In genomic region chr4:53967971-53968370, GRCh38 we compare ENCODE assay signal across 23 cellular contexts.
DNase-seq lines count a peak whose midpoint lies in the region; FAIRE-seq and TF ChIP-seq lines count a peak whose summit lies in the region.
"Had no signal": no experiment of that assay in that cellular context is flagged by ENCODE, and none has a peak within 500 bp of the region (broad histone marks: within the 10 kb centered on the region; RNA-seq: fewer than 3 reads in every experiment).

No MANE protein-coding gene starts in this region.

- H3K9me3 ChIP-seq in GM23248 (ENCODE audit: low read depth), result no peaks in the 10 kb centered on the region
- no peaks in the 10 kb centered on the region for H3K9me3 ChIP-seq in mesenchymal stem cell (ENCODE audit: control insufficient read depth, low read length)
- H3K9me3 ChIP-seq: BE2C had no signal

- H2AFZ ChIP-seq in GM23248, result no peak overlapping the region
- no peak overlapping the region for H2AFZ ChIP-seq in mesenchymal stem cell (ENCODE audit: low read depth, low read length)

- no peaks in the 10 kb centered on the region for H3K9me2 ChIP-seq in GM23248 (ENCODE audit: insufficient read depth)

- no peak overlapping the region for H3K14ac ChIP-seq in mesenchymal stem cell (ENCODE audit: low read length in 2 of 2)

- WGBS in GM23248 (ENCODE audit: low coverage in 1 of 2, low lambda C conversion rate in 2 of 2, missing lambda C conversion rate in 2 of 2), 2 experiments, result 63 to 74% methylated on average over 2 of the region's 2 CpGs
- WGBS in mesenchymal stem cell, result 100% methylated on average over 2 of the region's 2 CpGs

- peaks cover 23% of the 10 kb centered on the region for H3K4me1 ChIP-seq in GM23248 (ENCODE audit: insufficient read depth)
- peaks cover 4% of the 10 kb centered on the region for H3K4me1 ChIP-seq in mesenchymal stem cell (ENCODE audit: control insufficient read depth, insufficient read depth, low read depth, low read length)

- H4K20me1 ChIP-seq in GM23248 (ENCODE audit: insufficient read depth), result no peaks in the 10 kb centered on the region

- H4K91ac ChIP-seq in mesenchymal stem cell (ENCODE audit: low read length), result no peak overlapping the region

- DNase-seq in AG08395 (ENCODE audit: low spot score) (peak; percentile 7), GM23248 (peak; percentile 52), bronchial epithelial cell (ENCODE audit: low read depth) (peak; percentile 55), mesenchymal stem cell (no peak), SIG-M5 treated with dmso at 0.1 percent for 504 hours (lab: John Stamatoyannopoulos, UW; ENCODE audit: unreplicated experiment) (no peak), AG08396 (ENCODE audit: low spot score) (no peak), SKM-1 (lab: John Stamatoyannopoulos, UW; ENCODE audit: unreplicated experiment) (no peak)
- DNase-seq in activated CD4-positive, alpha-beta memory T cell treated with anti-CD3 and anti-CD28 coated beads, Interleukin-2, amount 10 ng/mL, durations not matched to agents 7 days and 5 days, result no peak
- DNase-seq: 8988T, BE2C, DMS53, H9, KG1, NCI-H1694, NCI-H2081 treated with DMSO at 0.1 percent for 48 hours, NCI-H2171 treated with DMSO at 0.1 percent for 48 hours, NCI-H446, NCI-H526 treated with DMSO at 0.1 percent for 48 hours, OCI-M1 had no signal

- H3K79me1 ChIP-seq in mesenchymal stem cell (replicated peaks; ENCODE audit: low read length, poor library complexity, severe bottlenecking), result no peaks in the 10 kb centered on the region

- H2AK5ac ChIP-seq in mesenchymal stem cell (ENCODE audit: low read length, severe bottlenecking), result no peak overlapping the region

- no peak overlapping the region for H3K4me3 Mint-ChIP-seq in activated CD4-positive, alpha-beta memory T cell treated with anti-CD3 and anti-CD28 coated beads, Interleukin-2, amount 10 ng/mL, durations not matched to agents 7 days and 5 days
- H3K4me3 Mint-ChIP-seq: H9 had no signal

- no peak overlapping the region for H2BK5ac ChIP-seq in mesenchymal stem cell (ENCODE audit: low read depth, low read length, poor library complexity, severe bottlenecking)

- H3K4ac ChIP-seq in mesenchymal stem cell (ENCODE audit: low read depth in 1 of 2, low read length in 2 of 2), result no peak overlapping the region

- CTCF ChIA-PET in activated CD4-positive, alpha-beta memory T cell treated with anti-CD3 and anti-CD28 coated beads, Interleukin-2, amount 10 ng/mL, durations not matched to agents 7 days and 5 days (lab: Charles Lee), result interaction anchor here (1.0 kb wide), 1 partner anchor 266 kb away, joined by 3 read pairs; no protein-coding TSS in a partner anchor

- no peak overlapping the region for H4K8ac ChIP-seq in mesenchymal stem cell (ENCODE audit: low read length)

- no peak overlapping the region for H3K27ac ChIP-seq in GM23248
- no peak overlapping the region for H3K27ac ChIP-seq in mesenchymal stem cell (ENCODE audit: low read length, poor library complexity, severe bottlenecking)
- H3K27ac ChIP-seq: HL-60 had no signal

- H3K79me2 ChIP-seq in GM23248 (ENCODE audit: insufficient read depth), result no peaks in the 10 kb centered on the region

- no peak overlapping the region for H3K23ac ChIP-seq in mesenchymal stem cell (ENCODE audit: low read length in 2 of 2)

- H3K36me3 ChIP-seq in GM23248 (ENCODE audit: low read depth) (no peaks in the 10 kb centered on the region), bronchial epithelial cell (ENCODE audit: control insufficient read depth, insufficient read depth, low read length) (no peaks in the 10 kb centered on the region), mesenchymal stem cell (ENCODE audit: control insufficient read depth in 1 of 2, insufficient read depth in 2 of 2, low read depth in 1 of 2, low read length in 2 of 2) (no peaks in the 10 kb centered on the region)
- H3K36me3 ChIP-seq: BE2C had no signal

- no peaks in the 10 kb centered on the region for H3K27me3 ChIP-seq in GM23248 (replicated peaks; ENCODE audit: insufficient read depth)
- H3K27me3 ChIP-seq in bronchial epithelial cell (ENCODE audit: control insufficient read depth, insufficient read depth, low read length), result no peaks in the 10 kb centered on the region
- H3K27me3 ChIP-seq in mesenchymal stem cell (ENCODE audit: control insufficient read depth in 1 of 2, insufficient read depth in 1 of 2, low read length in 2 of 2), result no peaks in the 10 kb centered on the region
- H3K27me3 ChIP-seq: BE2C had no signal

- no peaks in the 10 kb centered on the region for H3K4me1 Mint-ChIP-seq in activated CD4-positive, alpha-beta memory T cell treated with anti-CD3 and anti-CD28 coated beads, Interleukin-2, amount 10 ng/mL, durations not matched to agents 7 days and 5 days

- no peak overlapping the region for H3K27ac Mint-ChIP-seq in activated CD4-positive, alpha-beta memory T cell treated with anti-CD3 and anti-CD28 coated beads, Interleukin-2, amount 10 ng/mL, durations not matched to agents 7 days and 5 days
- H3K27ac Mint-ChIP-seq: H9 had no signal

- peak overlapping the region; percentile 4 for H3K4me2 ChIP-seq in GM23248 (ENCODE audit: unreplicated experiment)
- no peak overlapping the region for H3K4me2 ChIP-seq in mesenchymal stem cell (ENCODE audit: low read length, poor library complexity, severe bottlenecking)

- H2BK120ac ChIP-seq in mesenchymal stem cell (ENCODE audit: low read depth, low read length), result no peak overlapping the region

- no peaks in the 10 kb centered on the region for H3K36me3 Mint-ChIP-seq in activated CD4-positive, alpha-beta memory T cell treated with anti-CD3 and anti-CD28 coated beads, Interleukin-2, amount 10 ng/mL, durations not matched to agents 7 days and 5 days (ENCODE audit: low read depth)

- H2BK12ac ChIP-seq in mesenchymal stem cell (ENCODE audit: low read length in 2 of 2), result no peak overlapping the region

- H3K4me3 ChIP-seq in GM23248, result no peak overlapping the region
- no peak overlapping the region for H3K4me3 ChIP-seq in bronchial epithelial cell (ENCODE audit: low read depth, low read length)
- peak overlapping the region in 1 of 2 experiments; percentile 24 for H3K4me3 ChIP-seq in mesenchymal stem cell (ENCODE audit: insufficient read depth in 1 of 2, low read depth in 1 of 2, low read length in 2 of 2)

- in situ Hi-C loops in GM23248 (cut with MboI), result no loop called here

- no peak overlapping the region for H3K18ac ChIP-seq in mesenchymal stem cell (ENCODE audit: low read depth in 1 of 2, low read length in 2 of 2)

- H3K9ac ChIP-seq in GM23248 (no peak overlapping the region), mesenchymal stem cell (ENCODE audit: low read length) (peak overlapping the region; percentile 36)

- no peak for FAIRE-seq in bronchial epithelial cell (lab: Jason Lieb, UNC)
- FAIRE-seq: D721Med, HepG2, RCC 7860 had no signal

- no peaks in the 10 kb centered on the region for H3K27me3 Mint-ChIP-seq in activated CD4-positive, alpha-beta memory T cell treated with anti-CD3 and anti-CD28 coated beads, Interleukin-2, amount 10 ng/mL, durations not matched to agents 7 days and 5 days

- no peak overlapping the region for H2BK15ac ChIP-seq in mesenchymal stem cell (ENCODE audit: low read depth, poor library complexity, severe bottlenecking)

- peaks cover 13% of the 10 kb centered on the region for H3F3A ChIP-seq in GM23248 (ENCODE audit: insufficient read depth)

- no peaks in the 10 kb centered on the region for H3K9me3 Mint-ChIP-seq in activated CD4-positive, alpha-beta memory T cell treated with anti-CD3 and anti-CD28 coated beads, Interleukin-2, amount 10 ng/mL, durations not matched to agents 7 days and 5 days
- H3K9me3 Mint-ChIP-seq: H9 had no signal

- no peak for TF ChIP-seq CTCF in bronchial epithelial cell (IDR thresholded peaks at IDR 0.05; ENCODE audit: insufficient read depth, low read length, severe bottlenecking)

- POLR2A ChIA-PET in activated CD4-positive, alpha-beta memory T cell treated with anti-CD3 and anti-CD28 coated beads, Interleukin-2, amount 10 ng/mL, durations not matched to agents 7 days and 5 days (lab: Charles Lee), result no interaction called here

Comparison
In these comparisons a context has a peak if more than half of its experiments do, and no peak if none do; other contexts are left out.
1. DNase-seq: peak in AG08395 (single experiment), GM23248 (single experiment) and bronchial epithelial cell (single experiment); none in mesenchymal stem cell (single experiment), activated CD4-positive, alpha-beta memory T cell treated with anti-CD3 and anti-CD28 coated beads, Interleukin-2, amount 10 ng/mL, durations not matched to agents 7 days and 5 days (single experiment), SIG-M5 treated with dmso at 0.1 percent for 504 hours (single experiment), AG08396 (single experiment) and SKM-1 (single experiment).